Comparison of ENCODE assay signal across 1 cellular context in genomic region chr7:4744391-4745264, GRCh38.
TF ChIP-seq lines count a peak whose summit lies in the region.

No MANE protein-coding gene starts in this region.

TF ChIP-seq in HepG2, 621 proteins besides CTCF, POLR2A, EP300 and RAD21 (continued from another document and continues in another):
- no peak for TF ChIP-seq THRA (CRISPR knock-in tag; IDR thresholded peaks at IDR 0.05; ENCODE audit: borderline replicate concordance)
- no peak for TF ChIP-seq RORA (CRISPR knock-in tag; IDR thresholded peaks at IDR 0.05)
- no peak for TF ChIP-seq FOXA1 (IDR thresholded peaks at IDR 0.05)
- peak; percentile 87 for TF ChIP-seq FOXA1 (CRISPR knock-in tag; IDR thresholded peaks at IDR 0.05)
- TF ChIP-seq E2F2 (CRISPR knock-in tag; IDR thresholded peaks at IDR 0.05; ENCODE audit: borderline replicate concordance) = no peak
- no peak for TF ChIP-seq MEIS2 (CRISPR knock-in tag; IDR thresholded peaks at IDR 0.05)
- TF ChIP-seq ADNP (CRISPR knock-in tag; IDR thresholded peaks at IDR 0.05) = no peak
- TF ChIP-seq RNF2 (conservative IDR thresholded peaks at IDR 0.05; ENCODE audit: low read depth) = no peak
- no peak; the same call in 1 of the 2 replicates for TF ChIP-seq ZNF335 (CRISPR knock-in tag; IDR thresholded peaks at IDR 0.05)
- no peak for TF ChIP-seq KLF9 (CRISPR knock-in tag; IDR thresholded peaks at IDR 0.05; ENCODE audit: low read depth)
- no peak for TF ChIP-seq CHCHD3 (CRISPR knock-in tag; IDR thresholded peaks at IDR 0.05)
- TF ChIP-seq MIXL1 (CRISPR knock-in tag; IDR thresholded peaks at IDR 0.05) = no peak
- TF ChIP-seq ZBTB43 (CRISPR knock-in tag; conservative IDR thresholded peaks at IDR 0.05) = no peak
- TF ChIP-seq ETV5 (CRISPR knock-in tag; IDR thresholded peaks at IDR 0.05; ENCODE audit: borderline replicate concordance) = peak; percentile 22; the same call in 1 of the 2 replicates
- TF ChIP-seq ZNF275 (CRISPR knock-in tag; IDR thresholded peaks at IDR 0.05; ENCODE audit: borderline replicate concordance) = no peak
- 0 out of 2 replicates have a peak, but pooled peaks have one; percentile 18 for TF ChIP-seq KLF6 (CRISPR knock-in tag; IDR thresholded peaks at IDR 0.05)
- no peak for TF ChIP-seq ERF (CRISPR knock-in tag; IDR thresholded peaks at IDR 0.05)
- TF ChIP-seq NFAT5 (CRISPR knock-in tag; IDR thresholded peaks at IDR 0.05) = no peak
- no peak for TF ChIP-seq SATB2 (CRISPR knock-in tag; IDR thresholded peaks at IDR 0.05)
- TF ChIP-seq ZNF788 (CRISPR knock-in tag; IDR thresholded peaks at IDR 0.05; ENCODE audit: borderline replicate concordance) = no peak
- peak; percentile 67 for TF ChIP-seq ZNF331 (CRISPR knock-in tag; IDR thresholded peaks at IDR 0.05)
- TF ChIP-seq ZNF205 (CRISPR knock-in tag; IDR thresholded peaks at IDR 0.05) = 0 out of 2 replicates have a peak, but pooled peaks have one; percentile 44
- no peak for TF ChIP-seq ZNF879 (CRISPR knock-in tag; IDR thresholded peaks at IDR 0.05)
- peak; percentile 35; the same call in 1 of the 2 replicates for TF ChIP-seq NFYC (CRISPR knock-in tag; IDR thresholded peaks at IDR 0.05)
- TF ChIP-seq CHD2 (IDR thresholded peaks at IDR 0.05; ENCODE audit: low read depth, low read length) = no peak
- no peak; the same call in 1 of the 2 replicates for TF ChIP-seq ZNF350 (CRISPR knock-in tag; IDR thresholded peaks at IDR 0.05; ENCODE audit: borderline replicate concordance, low read depth)
- no peak for TF ChIP-seq ZNF782 (CRISPR knock-in tag; IDR thresholded peaks at IDR 0.05; ENCODE audit: borderline replicate concordance)
- TF ChIP-seq ZNF101 (CRISPR knock-in tag; IDR thresholded peaks at IDR 0.05; ENCODE audit: borderline replicate concordance, low read depth) = no peak
- peak; percentile 68; the same call in 1 of the 2 replicates for TF ChIP-seq SOX13 (IDR thresholded peaks at IDR 0.05)
- TF ChIP-seq SOX13 (CRISPR knock-in tag; conservative IDR thresholded peaks at IDR 0.05 in 1 of 2, IDR thresholded peaks at IDR 0.05 in 1 of 2) = peak in 1 of 2 experiments; percentile 82; a peak in 2 of 4 replicates
- TF ChIP-seq ZIK1 (CRISPR knock-in tag; IDR thresholded peaks at IDR 0.05; ENCODE audit: borderline replicate concordance, low read depth) = no peak
- TF ChIP-seq KLF11 (CRISPR knock-in tag; IDR thresholded peaks at IDR 0.05) = no peak
- no peak for TF ChIP-seq MIER3 (CRISPR knock-in tag; IDR thresholded peaks at IDR 0.05; ENCODE audit: borderline replicate concordance)
- TF ChIP-seq ZNF431 (CRISPR knock-in tag; IDR thresholded peaks at IDR 0.05; ENCODE audit: borderline replicate concordance, low read depth) = no peak
- no peak for TF ChIP-seq ZFP36L2 (CRISPR knock-in tag; IDR thresholded peaks at IDR 0.05)
- TF ChIP-seq ZFP62 (CRISPR knock-in tag; IDR thresholded peaks at IDR 0.05) = no peak
- no peak for TF ChIP-seq BRCA1 (CRISPR knock-in tag; IDR thresholded peaks at IDR 0.05)
- no peak for TF ChIP-seq HMGXB3 (CRISPR knock-in tag; IDR thresholded peaks at IDR 0.05; ENCODE audit: borderline replicate concordance)
- no peak for TF ChIP-seq FOXJ3 (CRISPR knock-in tag; IDR thresholded peaks at IDR 0.05; ENCODE audit: borderline replicate concordance)
- TF ChIP-seq MZF1 (CRISPR knock-in tag; IDR thresholded peaks at IDR 0.05; ENCODE audit: borderline replicate concordance) = no peak
- no peak for TF ChIP-seq ZNF605 (CRISPR knock-in tag; IDR thresholded peaks at IDR 0.05)
- no peak for TF ChIP-seq USF2 (IDR thresholded peaks at IDR 0.05; ENCODE audit: low read depth, low read length)
- TF ChIP-seq USF2 (CRISPR knock-in tag; IDR thresholded peaks at IDR 0.05; ENCODE audit: borderline replicate concordance) = peak; percentile 69; the same call in 1 of the 2 replicates
- no peak for TF ChIP-seq HOXA5 (CRISPR knock-in tag; IDR thresholded peaks at IDR 0.05)
